ENCODE assay signal across 9 cellular contexts in the genomic region with DNA sequence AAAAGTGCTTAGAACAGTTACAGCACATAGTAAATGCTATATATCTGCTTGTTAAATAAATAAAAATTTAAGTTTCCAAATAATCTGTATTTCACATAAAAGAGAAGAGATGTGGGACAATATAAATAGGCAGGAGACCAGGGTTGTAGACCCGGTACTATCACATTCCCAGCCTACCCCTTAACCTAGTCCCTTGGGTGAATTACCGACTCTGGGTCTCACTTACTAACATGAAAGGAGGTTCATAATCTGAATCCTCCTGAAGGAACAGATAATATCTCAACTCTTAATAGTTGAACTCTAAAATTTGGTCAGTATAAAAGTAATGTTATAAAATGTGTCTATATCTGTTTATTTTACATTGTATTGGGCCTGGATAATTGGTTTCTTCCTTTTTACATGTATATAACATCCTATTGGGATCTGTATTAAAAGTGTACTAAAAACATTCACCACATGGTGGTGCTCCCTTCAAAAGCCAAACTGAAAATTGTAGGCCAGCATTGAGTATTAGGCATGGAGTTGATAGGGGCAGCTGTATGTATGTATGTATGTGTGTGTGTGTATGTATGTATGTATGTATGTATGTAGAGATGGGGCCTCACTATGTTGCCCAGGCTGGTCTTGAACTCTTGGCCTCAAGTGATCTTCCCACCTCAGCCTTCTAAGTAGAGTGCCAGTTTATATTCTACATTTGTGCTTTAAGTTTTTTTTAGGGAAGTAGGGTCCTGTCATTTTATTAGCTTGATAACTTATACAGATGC.
DNase-seq lines count a peak whose midpoint lies in the region; ATAC-seq and TF ChIP-seq lines count a peak whose summit lies in the region.
"Had no signal": no experiment of that assay in that cellular context is flagged by ENCODE, and none has a peak within 500 bp of the region (broad histone marks: within the 10 kb centered on the region; RNA-seq: fewer than 3 reads in every experiment).

No MANE protein-coding gene starts in this region.

- H3K23ac ChIP-seq in mesenchymal stem cell (ENCODE audit: low read length in 2 of 2): no peak overlapping the region

- POLR2A ChIA-PET in activated CD4-positive, alpha-beta memory T cell treated with anti-CD3 and anti-CD28 coated beads, Interleukin-2, amount 10 ng/mL, durations not matched to agents 7 days and 5 days (lab: Charles Lee): no interaction called here

- CTCF ChIA-PET in activated CD4-positive, alpha-beta memory T cell treated with anti-CD3 and anti-CD28 coated beads, Interleukin-2, amount 10 ng/mL, durations not matched to agents 7 days and 5 days (lab: Charles Lee): interaction anchor here (0.6 to 1.4 kb wide), 10 partner anchors 10 to 275 kb away, joined by 3 to 8 read pairs (median 4); no protein-coding TSS in a partner anchor

- no peak overlapping the region for H3K27ac ChIP-seq in mesenchymal stem cell (ENCODE audit: low read length, poor library complexity, severe bottlenecking)

- H2BK5ac ChIP-seq in mesenchymal stem cell (ENCODE audit: low read depth, low read length, poor library complexity, severe bottlenecking): no peak overlapping the region

- peak; percentile 53 to 61 for DNase-seq in NCI-H2081 (lab: John Stamatoyannopoulos, UW)
- DNase-seq in NCI-H2081 treated with DMSO at 0.1 percent for 48 hours (lab: John Stamatoyannopoulos, UW): no peak
- peak; percentile 57 for DNase-seq in RPMI7951 (ENCODE audit: low read depth)
- DNase-seq in effector memory CD8-positive, alpha-beta T cell: peak in 1 of 3 experiments; percentile 19
- DNase-seq in mesenchymal stem cell: peak; percentile 85
- no peak for DNase-seq in activated CD4-positive, alpha-beta memory T cell treated with anti-CD3 and anti-CD28 coated beads, Interleukin-2, amount 10 ng/mL, durations not matched to agents 7 days and 5 days

- peaks cover 19% of the 10 kb centered on the region for H3K4me1 ChIP-seq in mesenchymal stem cell (ENCODE audit: control insufficient read depth, insufficient read depth, low read depth, low read length)

- H3K36me3 Mint-ChIP-seq in effector memory CD8-positive, alpha-beta T cell (ENCODE audit: insufficient read depth): no peaks in the 10 kb centered on the region
- H3K36me3 Mint-ChIP-seq in activated CD4-positive, alpha-beta memory T cell treated with anti-CD3 and anti-CD28 coated beads, Interleukin-2, amount 10 ng/mL, durations not matched to agents 7 days and 5 days (ENCODE audit: low read depth): peaks cover 4% of the 10 kb centered on the region

- no peak overlapping the region for H2BK120ac ChIP-seq in mesenchymal stem cell (ENCODE audit: low read depth, low read length)

- peak; percentile 70 for TF ChIP-seq CTCF in LNCAP (IDR thresholded peaks at IDR 0.05)

- H3K4me3 Mint-ChIP-seq in effector memory CD8-positive, alpha-beta T cell: no peak overlapping the region
- H3K4me3 Mint-ChIP-seq in activated CD4-positive, alpha-beta memory T cell treated with anti-CD3 and anti-CD28 coated beads, Interleukin-2, amount 10 ng/mL, durations not matched to agents 7 days and 5 days: no peak overlapping the region
- H3K4me3 Mint-ChIP-seq: CD8-positive, alpha-beta memory T cell had no signal

- no peak overlapping the region for H3K14ac ChIP-seq in mesenchymal stem cell (ENCODE audit: low read length in 2 of 2)

- peaks cover 36% of the 10 kb centered on the region for H3K79me1 ChIP-seq in mesenchymal stem cell (replicated peaks; ENCODE audit: low read length, poor library complexity, severe bottlenecking)

- no peak overlapping the region for H3K4ac ChIP-seq in mesenchymal stem cell (ENCODE audit: low read depth in 1 of 2, low read length in 2 of 2)

- no peak overlapping the region for H4K91ac ChIP-seq in mesenchymal stem cell (ENCODE audit: low read length)

- peaks cover 29 to 48% of the 10 kb centered on the region in 2 donors for H3K4me1 Mint-ChIP-seq in effector memory CD8-positive, alpha-beta T cell (ENCODE audit: low read depth in 2 of 2)
- H3K4me1 Mint-ChIP-seq in activated CD4-positive, alpha-beta memory T cell treated with anti-CD3 and anti-CD28 coated beads, Interleukin-2, amount 10 ng/mL, durations not matched to agents 7 days and 5 days: peaks cover 14% of the 10 kb centered on the region

- no peaks in the 10 kb centered on the region for H3K9me3 Mint-ChIP-seq in effector memory CD8-positive, alpha-beta T cell
- H3K9me3 Mint-ChIP-seq in activated CD4-positive, alpha-beta memory T cell treated with anti-CD3 and anti-CD28 coated beads, Interleukin-2, amount 10 ng/mL, durations not matched to agents 7 days and 5 days: peaks cover under 1% of the 10 kb centered on the region

- H3K18ac ChIP-seq in mesenchymal stem cell (ENCODE audit: low read depth in 1 of 2, low read length in 2 of 2): no peak overlapping the region

- peak overlapping the region; percentile 45 for H3K9ac ChIP-seq in mesenchymal stem cell (ENCODE audit: low read length)

- 60% methylated on average over 1 of the region's 2 CpGs for WGBS in mesenchymal stem cell

- H3K36me3 ChIP-seq in mesenchymal stem cell (ENCODE audit: control insufficient read depth in 1 of 2, insufficient read depth in 2 of 2, low read depth in 1 of 2, low read length in 2 of 2): no peaks in the 10 kb centered on the region

- peak; percentile 60 for ATAC-seq in effector memory CD8-positive, alpha-beta T cell (replicated peaks)
- no peak for ATAC-seq in HG03520 (IDR thresholded peaks at IDR 0.05; ENCODE audit: unreplicated experiment)

- H3K9me3 ChIP-seq in mesenchymal stem cell (ENCODE audit: control insufficient read depth, low read length): peaks cover 7% of the 10 kb centered on the region

- no peak overlapping the region for H3K27ac Mint-ChIP-seq in effector memory CD8-positive, alpha-beta T cell
- H3K27ac Mint-ChIP-seq in activated CD4-positive, alpha-beta memory T cell treated with anti-CD3 and anti-CD28 coated beads, Interleukin-2, amount 10 ng/mL, durations not matched to agents 7 days and 5 days: no peak overlapping the region

- no peak overlapping the region for H2AK5ac ChIP-seq in mesenchymal stem cell (ENCODE audit: low read length, severe bottlenecking)

- no peaks in the 10 kb centered on the region for H3K27me3 ChIP-seq in mesenchymal stem cell (ENCODE audit: control insufficient read depth in 1 of 2, insufficient read depth in 1 of 2, low read length in 2 of 2)

- no peak overlapping the region for H4K8ac ChIP-seq in mesenchymal stem cell (ENCODE audit: low read length)

- H2AFZ ChIP-seq in mesenchymal stem cell (ENCODE audit: low read depth, low read length): no peak overlapping the region

- H3K4me2 ChIP-seq in mesenchymal stem cell (ENCODE audit: low read length, poor library complexity, severe bottlenecking): no peak overlapping the region

- H3K4me3 ChIP-seq in mesenchymal stem cell (ENCODE audit: insufficient read depth in 1 of 2, low read depth in 1 of 2, low read length in 2 of 2): no peak overlapping the region

- no peaks in the 10 kb centered on the region for H3K27me3 Mint-ChIP-seq in effector memory CD8-positive, alpha-beta T cell
- H3K27me3 Mint-ChIP-seq in activated CD4-positive, alpha-beta memory T cell treated with anti-CD3 and anti-CD28 coated beads, Interleukin-2, amount 10 ng/mL, durations not matched to agents 7 days and 5 days: no peaks in the 10 kb centered on the region
- H3K27me3 Mint-ChIP-seq: CD8-positive, alpha-beta memory T cell had no signal

- H2BK15ac ChIP-seq in mesenchymal stem cell (ENCODE audit: low read depth, poor library complexity, severe bottlenecking): no peak overlapping the region

- H2BK12ac ChIP-seq in mesenchymal stem cell (ENCODE audit: low read length in 2 of 2): no peak overlapping the region

Comparison
In these comparisons a context has a peak if more than half of its experiments do, and no peak if none do; other contexts are left out.
1. DNase-seq: peak in NCI-H2081 (2 of 2), RPMI7951 (single experiment) and mesenchymal stem cell (single experiment); none in NCI-H2081 treated with DMSO at 0.1 percent for 48 hours (single experiment) and activated CD4-positive, alpha-beta memory T cell treated with anti-CD3 and anti-CD28 coated beads, Interleukin-2, amount 10 ng/mL, durations not matched to agents 7 days and 5 days (single experiment).